ENCODE assay signal across 2 cellular contexts in genomic region chr5:91367374-91367773, GRCh38.
TF ChIP-seq lines count a peak whose summit lies in the region.

No MANE protein-coding gene starts in this region.

TF ChIP-seq in IMR-90, 13 proteins besides CTCF, POLR2A, EP300 and RAD21:
- TF ChIP-seq CEBPB (IDR thresholded peaks at IDR 0.05; ENCODE audit: low read depth, low read length) (no peak), FOS (IDR thresholded peaks at IDR 0.05; ENCODE audit: low read depth, low read length) (no peak), SMC3 (IDR thresholded peaks at IDR 0.05; ENCODE audit: low read depth, low read length) (no peak), MAZ (IDR thresholded peaks at IDR 0.05; ENCODE audit: borderline replicate concordance, low read depth, low read length) (no peak), ELK1 (IDR thresholded peaks at IDR 0.05; ENCODE audit: borderline replicate concordance, low read depth, low read length) (no peak), MAFK (IDR thresholded peaks at IDR 0.05; ENCODE audit: low read depth, low read length) (no peak), NFE2L2 (IDR thresholded peaks at IDR 0.05; ENCODE audit: low read depth, low read length) (no peak)

TF ChIP-seq in HepG2, 621 proteins besides CTCF, POLR2A, EP300 and RAD21:
- 0 out of 2 replicates have a peak, but pooled peaks have one; percentile 21 for TF ChIP-seq ZNF121 (CRISPR knock-in tag; IDR thresholded peaks at IDR 0.05)
- TF ChIP-seq ZNF770 (CRISPR knock-in tag; IDR thresholded peaks at IDR 0.05), result peak; percentile 57; the same call in 1 of the 2 replicates
- no peak for TF ChIP-seq ZNF414 (CRISPR knock-in tag; IDR thresholded peaks at IDR 0.05)
- no peak for TF ChIP-seq YEATS2 (CRISPR knock-in tag; IDR thresholded peaks at IDR 0.05; ENCODE audit: borderline replicate concordance)
- no peak for TF ChIP-seq NONO (IDR thresholded peaks at IDR 0.05)
- no peak for TF ChIP-seq NONO (CRISPR knock-in tag; conservative IDR thresholded peaks at IDR 0.05)
- TF ChIP-seq ZNF317 (CRISPR knock-in tag; IDR thresholded peaks at IDR 0.05), result no peak
- TF ChIP-seq NFKB2 (CRISPR knock-in tag; IDR thresholded peaks at IDR 0.05; ENCODE audit: borderline replicate concordance), result no peak
- TF ChIP-seq MXD4 (CRISPR knock-in tag; IDR thresholded peaks at IDR 0.05), result no peak
- TF ChIP-seq HNRNPL (IDR thresholded peaks at IDR 0.05; ENCODE audit: low read depth, low read length), result no peak
- TF ChIP-seq TCF7L2 (IDR thresholded peaks at IDR 0.05; ENCODE audit: low read depth, low read length), result no peak
- no peak for TF ChIP-seq ZBTB3 (CRISPR knock-in tag; IDR thresholded peaks at IDR 0.05; ENCODE audit: borderline replicate concordance, low read depth)
- TF ChIP-seq KDM4B (CRISPR knock-in tag; IDR thresholded peaks at IDR 0.05), result no peak
- TF ChIP-seq REST (IDR thresholded peaks at IDR 0.05; ENCODE audit: borderline replicate concordance in 1 of 2, low read depth in 1 of 2, low read length in 2 of 2), result no peak
- TF ChIP-seq LCORL (IDR thresholded peaks at IDR 0.05), result no peak
- TF ChIP-seq LCORL (CRISPR knock-in tag; IDR thresholded peaks at IDR 0.05), result no peak
